Comparison of ENCODE assay signal across 8 cellular contexts in the genomic region with DNA sequence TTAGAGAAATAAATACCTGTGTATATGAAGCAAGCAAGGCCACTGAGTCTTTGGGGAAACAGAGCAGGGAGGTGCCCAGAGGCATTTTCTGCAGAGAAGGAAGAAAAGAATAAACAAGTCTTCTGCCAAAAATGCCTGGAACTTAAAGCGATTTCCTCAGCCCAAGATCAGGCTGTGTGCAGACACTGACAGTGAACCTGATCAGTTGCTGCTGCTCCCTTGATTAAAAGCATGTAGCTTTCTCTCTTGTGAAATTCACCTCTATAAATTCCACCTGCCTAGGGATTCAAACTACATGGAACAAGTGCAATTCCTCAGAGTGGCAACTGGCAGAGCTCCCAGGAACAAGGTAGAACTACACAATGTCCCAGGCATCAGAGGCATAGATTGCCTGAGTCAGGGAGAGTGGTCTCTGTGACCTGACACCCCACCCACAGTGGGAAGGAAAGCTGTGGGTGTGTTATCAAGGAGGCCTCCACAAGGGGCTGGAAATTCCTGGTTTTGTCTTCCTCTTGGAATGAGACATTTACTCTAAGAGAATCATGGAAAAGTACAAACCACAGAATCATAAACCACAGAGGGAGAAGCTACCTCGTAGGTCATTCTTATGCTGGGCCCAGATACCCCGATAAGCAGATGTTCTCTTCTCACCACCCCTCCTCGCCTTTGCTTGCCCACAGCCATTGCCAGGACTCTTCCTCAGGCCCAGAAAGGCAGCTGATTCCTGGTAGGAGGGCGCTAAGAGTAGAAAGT. TPM values are rescaled to one million over a fixed set of nuclear protein-coding genes. Genes with fewer than 3 reads are reported as not detected.
DNase-seq lines count a peak whose midpoint lies in the region; ATAC-seq, FAIRE-seq and TF ChIP-seq lines count a peak whose summit lies in the region.

No MANE protein-coding gene starts in this region.

- TF ChIP-seq EP300 in Ishikawa (IDR thresholded peaks at IDR 0.05; ENCODE audit: borderline replicate concordance) (no peak), HepG2 (IDR thresholded peaks at IDR 0.05; ENCODE audit: low read depth in 2 of 2, low read length in 2 of 2) (peak in 1 of 2 experiments; percentile 43; a peak in 1 of 4 replicates), HepG2 (CRISPR knock-in tag; IDR thresholded peaks at IDR 0.05; ENCODE audit: borderline replicate concordance) (no peak)

- CTCF ChIA-PET in HepG2 (lab: Yijun Ruan, JAX; ENCODE audit: low intra/inter-chr PET ratio, low total read pairs) = no interaction called here

- no peak for ATAC-seq in HepG2
- no peak for ATAC-seq in GM21360 (IDR thresholded peaks at IDR 0.05; ENCODE audit: unreplicated experiment)

- H3K27ac ChIP-seq in HepG2 (ENCODE audit: extremely low read length, insufficient read depth, low read length) = peak overlapping the region; percentile 98
- peak overlapping the region; percentile 85 to 96 for H3K27ac ChIP-seq in tibial artery

- no peaks in the 10 kb centered on the region for H4K20me1 ChIP-seq in HepG2 (ENCODE audit: insufficient read depth, low read length)

- in situ Hi-C loops in HepG2 (cut with HindIII; ENCODE audit: extremely low pct_ligation_motif_present, low pct_unique_long_range_greater_than_20kb) = loop anchor here (5.0 kb wide), 1 partner anchor 36 kb away; no protein-coding TSS in a partner anchor

- H3K4me2 ChIP-seq in HepG2 (ENCODE audit: low read depth, low read length) = 0 out of 2 replicates have a peak overlapping the region, but pooled peaks have one; percentile 30

- no peak for FAIRE-seq in HepG2 (lab: Jason Lieb, UNC)

- DNase-seq in HepG2 (ENCODE audit: low spot score) = peak; percentile 49
- peak; percentile 33 to 75 for DNase-seq in tibial artery
- no peak for DNase-seq in NCI-H1105 treated with DMSO at 0.1 percent for 48 hours (lab: John Stamatoyannopoulos, UW)
- DNase-seq in SKM-1 treated with dmso at 0.1 percent for 144 hours (lab: John Stamatoyannopoulos, UW; ENCODE audit: unreplicated experiment) = no peak
- no peak for DNase-seq in H7

- H3K9me3 Mint-ChIP-seq in brain = peaks cover 5 to 12% (median 7%) of the 10 kb centered on the region in 5 experiments

- H3K9me3 ChIP-seq in HepG2 (ENCODE audit: low read length) = no peaks in the 10 kb centered on the region
- H3K9me3 ChIP-seq in tibial artery = no peaks in the 10 kb centered on the region

- 61% methylated on average over 5 of the region's 5 CpGs for WGBS in HepG2 (ENCODE audit: low lambda C conversion rate)

- peaks cover 4% of the 10 kb centered on the region for H3K27me3 Mint-ChIP-seq in brain

- H2AFZ ChIP-seq in HepG2 (ENCODE audit: low read length) = peak overlapping the region; percentile 91

- TF ChIP-seq RAD21 in Ishikawa (IDR thresholded peaks at IDR 0.05; ENCODE audit: low read depth) (no peak), HepG2 (CRISPR knock-in tag; IDR thresholded peaks at IDR 0.05) (no peak)

- H3K9ac ChIP-seq in HepG2 (ENCODE audit: insufficient read depth, low read depth, low read length) = peak overlapping the region; percentile 32

- H3K4me3 ChIP-seq in HepG2 (replicated peaks in 1 of 3; ENCODE audit: insufficient read depth in 1 of 3, low read depth in 2 of 3, low read length in 3 of 3) = no peak overlapping the region
- H3K4me3 ChIP-seq in tibial artery = no peak overlapping the region
- H3K4me3 ChIP-seq in H7 (ENCODE audit: insufficient read depth, low read depth, low read length) = no peak overlapping the region

- peaks cover 47% of the 10 kb centered on the region for H3K4me1 Mint-ChIP-seq in brain

- intact Hi-C loops in HepG2 (cut with micrococcal nuclease; ENCODE audit: unreplicated experiment) (no loop called here), tibial artery (cut with DNase I; ENCODE audit: low total_unique reads) (no loop called here)

- no peaks in the 10 kb centered on the region for H3K36me3 Mint-ChIP-seq in brain

- no peaks in the 10 kb centered on the region for H3K36me3 ChIP-seq in HepG2 (replicated peaks in 1 of 2; ENCODE audit: control insufficient read depth in 1 of 2, insufficient read depth in 2 of 2, low read length in 2 of 2)
- no peaks in the 10 kb centered on the region for H3K36me3 ChIP-seq in tibial artery
- no peaks in the 10 kb centered on the region for H3K36me3 ChIP-seq in H7 (replicated peaks; ENCODE audit: control insufficient read depth, insufficient read depth, low read length)

- H3K4me1 ChIP-seq in HepG2 (ENCODE audit: insufficient read depth, low read length) (peaks cover 66% of the 10 kb centered on the region), tibial artery (peaks cover 4 to 54% (median 42%) of the 10 kb centered on the region in 4 donors)

- POLR2A ChIA-PET in HepG2 (lab: Yijun Ruan, JAX) = interaction anchor here (1.0 to 3.6 kb wide), 7 partner anchors 10 to 65 kb away, joined by 3 to 39 read pairs (median 4); no protein-coding TSS in a partner anchor

- BruUV-seq in HepG2 (replicated peaks; lab: Mats Ljungman, UMichigan) = no TSS peak

- no peaks in the 10 kb centered on the region for H3K27me3 ChIP-seq in HepG2 (ENCODE audit: control insufficient read depth in 1 of 2, insufficient read depth in 2 of 2, low read length in 2 of 2)
- H3K27me3 ChIP-seq in tibial artery = no peaks in the 10 kb centered on the region
- H3K27me3 ChIP-seq in H7 (ENCODE audit: control insufficient read depth, insufficient read depth, low read length) = no peaks in the 10 kb centered on the region

- H3K79me2 ChIP-seq in HepG2 (ENCODE audit: insufficient read depth, low read length) = peaks cover 16% of the 10 kb centered on the region

- TF ChIP-seq CTCF in brain (conservative IDR thresholded peaks at IDR 0.05) (no peak), HepG2 (CRISPR knock-in tag; IDR thresholded peaks at IDR 0.05) (no peak), tibial artery (IDR thresholded peaks at IDR 0.05) (no peak)

- no peak overlapping the region for H3K4me3 Mint-ChIP-seq in brain

- H3K27ac Mint-ChIP-seq in brain = peak overlapping the region in 3 of 5 experiments; percentile 24 to 93 (median 63)

- no peak for TF ChIP-seq POLR2A in HepG2 (IDR thresholded peaks at IDR 0.05; ENCODE audit: insufficient read depth in 1 of 2, low read depth in 2 of 2, low read length in 2 of 2)

TF ChIP-seq in Ishikawa, 13 proteins besides CTCF, POLR2A, EP300 and RAD21:
- no peak for TF ChIP-seq CREB1 (IDR thresholded peaks at IDR 0.05; ENCODE audit: low read depth)
- peak; percentile 38; the same call in 1 of the 2 replicates for TF ChIP-seq TEAD4 (IDR thresholded peaks at IDR 0.05)

TF ChIP-seq in HepG2, 621 proteins besides CTCF, POLR2A, EP300 and RAD21 (continues in another document):
- TF ChIP-seq ZBTB7B (CRISPR knock-in tag; IDR thresholded peaks at IDR 0.05) = peak; percentile 57; the same call in 1 of the 2 replicates
- TF ChIP-seq, protein P1, sequence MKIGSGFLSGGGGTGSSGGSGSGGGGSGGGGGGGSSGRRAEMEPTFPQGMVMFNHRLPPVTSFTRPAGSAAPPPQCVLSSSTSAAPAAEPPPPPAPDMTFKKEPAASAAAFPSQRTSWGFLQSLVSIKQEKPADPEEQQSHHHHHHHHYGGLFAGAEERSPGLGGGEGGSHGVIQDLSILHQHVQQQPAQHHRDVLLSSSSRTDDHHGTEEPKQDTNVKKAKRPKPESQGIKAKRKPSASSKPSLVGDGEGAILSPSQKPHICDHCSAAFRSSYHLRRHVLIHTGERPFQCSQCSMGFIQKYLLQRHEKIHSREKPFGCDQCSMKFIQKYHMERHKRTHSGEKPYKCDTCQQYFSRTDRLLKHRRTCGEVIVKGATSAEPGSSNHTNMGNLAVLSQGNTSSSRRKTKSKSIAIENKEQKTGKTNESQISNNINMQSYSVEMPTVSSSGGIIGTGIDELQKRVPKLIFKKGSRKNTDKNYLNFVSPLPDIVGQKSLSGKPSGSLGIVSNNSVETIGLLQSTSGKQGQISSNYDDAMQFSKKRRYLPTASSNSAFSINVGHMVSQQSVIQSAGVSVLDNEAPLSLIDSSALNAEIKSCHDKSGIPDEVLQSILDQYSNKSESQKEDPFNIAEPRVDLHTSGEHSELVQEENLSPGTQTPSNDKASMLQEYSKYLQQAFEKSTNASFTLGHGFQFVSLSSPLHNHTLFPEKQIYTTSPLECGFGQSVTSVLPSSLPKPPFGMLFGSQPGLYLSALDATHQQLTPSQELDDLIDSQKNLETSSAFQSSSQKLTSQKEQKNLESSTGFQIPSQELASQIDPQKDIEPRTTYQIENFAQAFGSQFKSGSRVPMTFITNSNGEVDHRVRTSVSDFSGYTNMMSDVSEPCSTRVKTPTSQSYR (CRISPR knock-in tag; IDR thresholded peaks at IDR 0.05; ENCODE audit: borderline replicate concordance) = no peak
- TF ChIP-seq SOX5 (CRISPR knock-in tag; IDR thresholded peaks at IDR 0.05; ENCODE audit: borderline replicate concordance) = 0 out of 2 replicates have a peak, but pooled peaks have one; percentile 5
- TF ChIP-seq HMG20A (CRISPR knock-in tag; IDR thresholded peaks at IDR 0.05; ENCODE audit: borderline replicate concordance) = peak; percentile 15; the same call in 1 of the 2 replicates
- peak; percentile 16 for TF ChIP-seq TEAD3 (CRISPR knock-in tag; optimal IDR thresholded peaks at IDR 0.05; ENCODE audit: borderline replicate concordance)

RNA-seq across cellular contexts. Expression of a gene that starts 1.8 kb away (rescaled TPM):
- polyA plus RNA-seq in brain (ENCODE audit: insufficient read depth, low read depth, low replicate concordance) = 6.0 TPM
- total RNA-seq in HepG2 (2016; rRNA removed; fragmentation: Illumina TruSeq; extraction: Trizol) = 51.7 and 77.9 TPM in 2 replicates
- total RNA-seq in HepG2 (2016; cell fraction: cytosol; rRNA removed; fragmentation: Illumina TruSeq; extraction: Trizol; ENCODE audit: low read depth) = 8.0 and 8.8 TPM in 2 replicates
- 47.2 and 73.5 TPM in 2 replicates for total RNA-seq in HepG2 (2016; cell fraction: insoluble cytoplasmic fraction; rRNA removed; fragmentation: Illumina TruSeq; extraction: Trizol)
- 24.0 and 25.0 TPM in 2 replicates for total RNA-seq in HepG2 (2016; cell fraction: membrane; rRNA removed; fragmentation: Illumina TruSeq; extraction: Trizol)
- total RNA-seq in HepG2 (2016; cell fraction: nucleus; rRNA removed; fragmentation: Illumina TruSeq; extraction: Trizol) = 50.9 and 56.2 TPM in 2 replicates
- polyA plus RNA-seq in HepG2 (2011; rRNA removed) = 20.4 and 26.8 TPM in 2 replicates
- 14.8 and 18.8 TPM in 2 replicates for polyA plus RNA-seq in HepG2 (2011; cell fraction: cytosol; rRNA removed)
- 26.0 and 30.5 TPM in 2 replicates for polyA plus RNA-seq in HepG2 (2011; cell fraction: nucleus; rRNA removed)
- 30.3 and 41.4 TPM in 2 replicates for polyA plus RNA-seq in HepG2 (2012)
- polyA plus RNA-seq in HepG2 (2016; cell fraction: cytosol; fragmentation: Illumina TruSeq; extraction: Trizol; ENCODE audit: low read depth) = 0.80 and 1.00 TPM in 2 replicates
- polyA plus RNA-seq in HepG2 (2016; cell fraction: insoluble cytoplasmic fraction; fragmentation: Illumina TruSeq; extraction: Trizol; ENCODE audit: low read depth) = 32.5 and 33.4 TPM in 2 replicates
- 2.7 and 3.4 TPM in 2 replicates for polyA plus RNA-seq in HepG2 (2016; cell fraction: membrane; fragmentation: Illumina TruSeq; extraction: Trizol; ENCODE audit: low read depth)
- 35.8 and 35.9 TPM in 2 replicates for polyA plus RNA-seq in HepG2 (2016; cell fraction: nucleus; fragmentation: Illumina TruSeq; extraction: Trizol; ENCODE audit: insufficient read depth, low read depth)
- polyA minus RNA-seq in HepG2 (2011; rRNA and poly(A)+ RNA removed; ENCODE audit: low replicate concordance) = 48.8 and 66.3 TPM in 2 replicates
- polyA minus RNA-seq in HepG2 (2011; cell fraction: cytosol; rRNA and poly(A)+ RNA removed) = 52.1 and 52.3 TPM in 2 replicates
- 130 and 149 TPM in 2 replicates for polyA minus RNA-seq in HepG2 (2011; cell fraction: nucleus; rRNA and poly(A)+ RNA removed)
- 6.7 and 9.5 TPM in 2 replicates for total RNA-seq in H7 (2014; rRNA removed; shearing (Covaris generic))

Comparison
In these comparisons a context has a peak if more than half of its experiments do, and no peak if none do; other contexts are left out.
1. DNase-seq: peak in HepG2 (single experiment) and tibial artery (2 of 2); none in NCI-H1105 treated with DMSO at 0.1 percent for 48 hours (single experiment), SKM-1 treated with dmso at 0.1 percent for 144 hours (single experiment) and H7 (single experiment).